ENCODE assay signal across 8 cellular contexts in genomic region chr16:14629919-14630619, GRCh38. TPM values are rescaled to one million over a fixed set of nuclear protein-coding genes. Genes with fewer than 3 reads are reported as not detected.
A peak's percentile ranks its signal among the peaks of the same experiment; 100 is the strongest.
DNase-seq lines count a peak whose midpoint lies in the region; ATAC-seq, FAIRE-seq and TF ChIP-seq lines count a peak whose summit lies in the region.

PARN (minus strand) TSS chr16:14630260; CDS start chr16:14630125, 135 bp downstream.

- DNase-seq in GM12891 (ENCODE audit: insufficient read length, low spot score) (peak; percentile 91), NCI-H1694 treated with DMSO at 0.1 percent for 48 hours (lab: John Stamatoyannopoulos, UW) (peak; percentile 93), amniotic stem cell (lab: John Stamatoyannopoulos, UW) (peak; percentile 92), left cardiac atrium (peak; percentile 98), posterior vena cava (ENCODE audit: low spot score) (peak; percentile 99), upper lobe of left lung (peak; percentile 97 to 100)

- peak in 1 of 6 experiments; percentile 20 for TF ChIP-seq CTCF in upper lobe of left lung (IDR thresholded peaks at IDR 0.05)

- H3K27ac ChIP-seq in upper lobe of left lung, result peak within 1 kb of the TSS; percentile 95 to 100 (median 97)

- peak within 1 kb of the TSS; percentile 98 for H3K27ac Mint-ChIP-seq in T-helper 1 cell treated with Interleukin-12 subunit alpha and Interleukin-12 subunit beta and Interleukin-4 antibody, amounts not matched to agents 30 μg/mL and 1 μg/mL, for 36 hours

- 2 to 7% methylated on average over 6 to 27 of the region's 51 CpGs for WGBS in upper lobe of left lung, 2 donors

- peak within 1 kb of the TSS; percentile 90 for H3K4me3 Mint-ChIP-seq in T-helper 1 cell treated with Interleukin-12 subunit alpha and Interleukin-12 subunit beta and Interleukin-4 antibody, amounts not matched to agents 30 μg/mL and 1 μg/mL, for 36 hours

- H3K27me3 Mint-ChIP-seq in T-helper 1 cell treated with Interleukin-12 subunit alpha and Interleukin-12 subunit beta and Interleukin-4 antibody, amounts not matched to agents 30 μg/mL and 1 μg/mL, for 36 hours (ENCODE audit: low read depth), result no peaks in the 10 kb centered on the region

- H3K9me3 Mint-ChIP-seq in T-helper 1 cell treated with Interleukin-12 subunit alpha and Interleukin-12 subunit beta and Interleukin-4 antibody, amounts not matched to agents 30 μg/mL and 1 μg/mL, for 36 hours, result no peaks in the 10 kb centered on the region

- H3K36me3 ChIP-seq in upper lobe of left lung, result peaks cover 13 to 28% (median 21%) of the 10 kb centered on the region in 4 donors

- H3K27me3 ChIP-seq in upper lobe of left lung, result no peaks in the 10 kb centered on the region

- no peaks in the 10 kb centered on the region for H3K9me3 ChIP-seq in upper lobe of left lung

- H3K4me1 Mint-ChIP-seq in T-helper 1 cell treated with Interleukin-12 subunit alpha and Interleukin-12 subunit beta and Interleukin-4 antibody, amounts not matched to agents 30 μg/mL and 1 μg/mL, for 36 hours (ENCODE audit: low read depth), result peaks cover 33% of the 10 kb centered on the region

- H3K4me1 ChIP-seq in upper lobe of left lung, result peaks cover 36 to 54% (median 43%) of the 10 kb centered on the region in 4 donors

- TF ChIP-seq POLR2A in GM12891 (IDR thresholded peaks at IDR 0.05; ENCODE audit: low read depth, low read length) (peak; percentile 92), upper lobe of left lung (IDR thresholded peaks at IDR 0.05) (peak in 3 of 4 donors; percentile 87 to 99 (median 99))

- intact Hi-C loops in left cardiac atrium (cut with DNase I) (no loop called here), posterior vena cava (cut with DNase I) (no loop called here)

- TF ChIP-seq EP300 in upper lobe of left lung (IDR thresholded peaks at IDR 0.05), result peak in 2 of 4 donors; percentile 25 to 61

- peak; percentile 39 for ATAC-seq in HG02870 (IDR thresholded peaks at IDR 0.05; ENCODE audit: unreplicated experiment)
- peak; percentile 83 for ATAC-seq in left cardiac atrium
- peak; percentile 88 to 90 for ATAC-seq in upper lobe of left lung (ENCODE audit: low FRiP score in 2 of 2)

- FAIRE-seq in GM12891 (lab: Jason Lieb, UNC), result peak; percentile 93

- peak within 1 kb of the TSS; percentile 66 to 91 (median 84) for H3K4me3 ChIP-seq in upper lobe of left lung

- H3K36me3 Mint-ChIP-seq in T-helper 1 cell treated with Interleukin-12 subunit alpha and Interleukin-12 subunit beta and Interleukin-4 antibody, amounts not matched to agents 30 μg/mL and 1 μg/mL, for 36 hours (ENCODE audit: low read depth), result peaks cover 22% of the 10 kb centered on the region

TF ChIP-seq in GM12891, 5 proteins besides CTCF, POLR2A, EP300 and RAD21:
- TF ChIP-seq TAF1 (IDR thresholded peaks at IDR 0.05; ENCODE audit: low read depth, low read length), result peak; percentile 71; the same call in 1 of the 2 replicates
- peak; percentile 91 for TF ChIP-seq POLR2AphosphoS5 (IDR thresholded peaks at IDR 0.05; ENCODE audit: low read depth, low read length)
- TF ChIP-seq SPI1 (IDR thresholded peaks at IDR 0.05; ENCODE audit: low read depth, low read length), result no peak
- TF ChIP-seq POU2F2 (IDR thresholded peaks at IDR 0.05; ENCODE audit: low read depth, low read length), result peak; percentile 27; the same call in 1 of the 2 replicates
- no peak for TF ChIP-seq PAX5 (IDR thresholded peaks at IDR 0.05; ENCODE audit: insufficient read depth, low read length, severe bottlenecking)

RNA-seq across cellular contexts. Expression of gene PARN, which starts in this region (rescaled TPM):
- 29.9 TPM for polyA plus RNA-seq in GM12891 (2012; ENCODE audit: low read depth, missing spikeins)
- total RNA-seq in left cardiac atrium (10 to 100 TPM; 17.3 to 18.9 TPM), posterior vena cava (10 to 100 TPM; 27.2 to 27.9 TPM), upper lobe of left lung (100 to 1,000 TPM in 1 of 6 donors, 10 to 100 TPM in 5; 25.6 to 133 (median 37.3) TPM)

Comparison
In these comparisons a context has a peak if more than half of its experiments do, and no peak if none do; other contexts are left out.
1. Peak in every context shown above with its lines: DNase-seq, ATAC-seq, H3K4me3 ChIP-seq and H3K27ac ChIP-seq.
2. ATAC-seq: peak in every context shown above with its lines; median percentile 89 in upper lobe of left lung; 83 in left cardiac atrium; 39 in HG02870.